Comparison of ENCODE assay signal across 11 cellular contexts in the genomic region with DNA sequence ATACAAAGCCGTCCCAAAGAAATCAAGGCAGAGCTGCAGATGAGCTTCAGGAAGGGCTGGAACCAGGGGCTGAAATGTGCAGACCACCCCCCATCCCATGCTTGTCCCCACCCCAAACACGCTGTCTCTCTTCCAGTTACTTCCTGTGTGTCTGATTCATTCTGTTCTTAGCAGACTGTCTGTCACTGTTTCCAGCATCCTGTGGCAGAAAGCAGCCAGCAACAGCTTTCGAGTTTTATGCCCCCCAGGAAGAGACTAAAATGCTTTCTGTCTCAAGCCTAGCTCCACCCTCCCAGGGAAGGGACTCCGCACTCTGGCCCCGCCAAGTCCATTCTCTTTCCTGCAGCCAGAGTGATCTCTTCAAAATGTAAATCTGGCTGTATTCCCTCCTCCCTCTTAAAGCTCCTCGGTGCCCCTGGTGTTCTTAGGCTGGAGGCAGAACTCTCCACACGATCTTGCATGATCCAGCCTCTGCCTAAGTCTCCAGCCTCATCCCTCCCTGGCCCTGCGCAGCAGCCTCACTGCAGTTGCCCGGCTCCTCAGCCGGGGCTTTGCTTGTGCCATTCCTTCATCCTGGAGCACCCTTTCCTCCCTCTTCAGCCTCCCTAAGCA. TPM values are rescaled to one million over a fixed set of nuclear protein-coding genes. Genes with fewer than 3 reads are reported as not detected.
A peak's percentile ranks its signal among the peaks of the same experiment; 100 is the strongest.
DNase-seq lines count a peak whose midpoint lies in the region; ATAC-seq and TF ChIP-seq lines count a peak whose summit lies in the region.
"Had no signal": no experiment of that assay in that cellular context is flagged by ENCODE, and none has a peak within 500 bp of the region (broad histone marks: within the 10 kb centered on the region; RNA-seq: fewer than 3 reads in every experiment).

No MANE protein-coding gene starts in this region.

- DNase-seq in A172 (ENCODE audit: low spot score) (peak; percentile 88), left lung (no peak), lower leg skin (ENCODE audit: low spot score in 2 of 2) (no peak), RKO (ENCODE audit: low spot score) (no peak)
- DNase-seq: activated B cell treated with CpG ODN at 0.5 μM for 24 hours, NCI-H1694 had no signal

- intact Hi-C loops in left lung (cut with DNase I) (no loop called here), lower leg skin (cut with DNase I; ENCODE audit: low total_unique reads) (no loop called here)

- TF ChIP-seq CTCF in HEK293 (tag by site-specific recombination; IDR thresholded peaks at IDR 0.05) = no peak
- no peak for TF ChIP-seq CTCF in left lung (IDR thresholded peaks at IDR 0.05)
- no peak for TF ChIP-seq CTCF in lower leg skin (IDR thresholded peaks at IDR 0.05)

- H3K27me3 ChIP-seq in left lung = no peaks in the 10 kb centered on the region

- no peak for TF ChIP-seq POLR2A in lower leg skin (IDR thresholded peaks at IDR 0.05)

- ATAC-seq in left lung (peak; percentile 36), GM21529 (IDR thresholded peaks at IDR 0.05; ENCODE audit: unreplicated experiment) (no peak), GM21576 (IDR thresholded peaks at IDR 0.05; ENCODE audit: unreplicated experiment) (no peak)

- no peaks in the 10 kb centered on the region for H3K9me3 ChIP-seq in HEK293 (ENCODE audit: control insufficient read depth, insufficient read depth, low read depth, low read length)
- no peaks in the 10 kb centered on the region for H3K9me3 ChIP-seq in left lung
- H3K9me3 ChIP-seq: HAP-1 had no signal

- H3K27ac ChIP-seq in HEK293 (ENCODE audit: extremely low read depth, low read depth, low read length) = no peak overlapping the region
- H3K27ac ChIP-seq in angular gyrus (ENCODE audit: low read depth, low read length) = peak overlapping the region; percentile 54
- peak overlapping the region; percentile 30 to 50 for H3K27ac ChIP-seq in left lung

- no peak overlapping the region for H3K4me3 ChIP-seq in HEK293 (ENCODE audit: low read depth, low read length)
- no peak overlapping the region for H3K4me3 ChIP-seq in left lung
- no peak overlapping the region for H3K4me3 ChIP-seq in lower leg skin (ENCODE audit: low read depth, poor library complexity, severe bottlenecking)
- H3K4me3 ChIP-seq: HAP-1 had no signal

- POLR2A ChIA-PET in HEK293 (lab: Yijun Ruan, JAX) = no interaction called here

- WGBS in lower leg skin, 2 donors = 17 to 36% methylated on average over 9 to 10 of the region's 10 CpGs

- no peaks in the 10 kb centered on the region for H3K36me3 ChIP-seq in HEK293 (ENCODE audit: control insufficient read depth in 2 of 2, insufficient read depth in 1 of 2, low read length in 2 of 2)
- H3K36me3 ChIP-seq in left lung = peaks cover 0 to 8% of the 10 kb centered on the region in 2 donors
- H3K36me3 ChIP-seq: HAP-1 had no signal

- CTCF ChIA-PET in HEK293 (lab: Yijun Ruan, JAX) = interaction anchor here (1.1 to 2.9 kb wide), 4 partner anchors 10 to 136 kb away, joined by 3 to 12 read pairs (median 4); no protein-coding TSS in a partner anchor

- no peaks in the 10 kb centered on the region for H3K4me1 ChIP-seq in HEK293 (ENCODE audit: control insufficient read depth, insufficient read depth, low read length)
- peaks cover 3 to 50% of the 10 kb centered on the region in 2 donors for H3K4me1 ChIP-seq in left lung
- H3K4me1 ChIP-seq: HAP-1 had no signal

TF ChIP-seq in HEK293, 187 proteins besides CTCF, POLR2A, EP300 and RAD21:
- no peak for TF ChIP-seq ZNF37A (tag by site-specific recombination; IDR thresholded peaks at IDR 0.05)
- no peak for TF ChIP-seq ZNF837 (tag by site-specific recombination; IDR thresholded peaks at IDR 0.05)
- no peak for TF ChIP-seq ZNF175 (tag by site-specific recombination; IDR thresholded peaks at IDR 0.05)
- no peak for TF ChIP-seq ZNF292 (tag by site-specific recombination; IDR thresholded peaks at IDR 0.05; ENCODE audit: borderline replicate concordance, low read depth)
- TF ChIP-seq ZBTB17 (tag by site-specific recombination; IDR thresholded peaks at IDR 0.05) = peak; percentile 44; the same call in 1 of the 2 replicates
- TF ChIP-seq GLIS2 (tag by site-specific recombination; IDR thresholded peaks at IDR 0.05) = 0 out of 2 replicates have a peak, but pooled peaks have one; percentile 13
- TF ChIP-seq SCRT1 (tag by site-specific recombination; IDR thresholded peaks at IDR 0.05; ENCODE audit: borderline replicate concordance) = no peak
- TF ChIP-seq GLIS1 (tag by site-specific recombination; IDR thresholded peaks at IDR 0.05) = peak; percentile 69
- no peak for TF ChIP-seq ZNF114 (tag by site-specific recombination; IDR thresholded peaks at IDR 0.05)
- TF ChIP-seq, protein P1, sequence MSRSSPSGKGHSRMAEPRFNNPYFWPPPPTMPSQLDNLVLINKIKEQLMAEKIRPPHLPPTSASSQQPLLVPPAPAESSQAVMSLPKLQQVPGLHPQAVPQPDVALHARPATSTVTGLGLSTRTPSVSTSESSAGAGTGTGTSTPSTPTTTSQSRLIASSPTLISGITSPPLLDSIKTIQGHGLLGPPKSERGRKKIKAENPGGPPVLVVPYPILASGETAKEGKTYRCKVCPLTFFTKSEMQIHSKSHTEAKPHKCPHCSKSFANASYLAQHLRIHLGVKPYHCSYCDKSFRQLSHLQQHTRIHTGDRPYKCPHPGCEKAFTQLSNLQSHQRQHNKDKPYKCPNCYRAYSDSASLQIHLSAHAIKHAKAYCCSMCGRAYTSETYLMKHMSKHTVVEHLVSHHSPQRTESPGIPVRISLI (tag by site-specific recombination; IDR thresholded peaks at IDR 0.05) = no peak
- TF ChIP-seq, protein P2, sequence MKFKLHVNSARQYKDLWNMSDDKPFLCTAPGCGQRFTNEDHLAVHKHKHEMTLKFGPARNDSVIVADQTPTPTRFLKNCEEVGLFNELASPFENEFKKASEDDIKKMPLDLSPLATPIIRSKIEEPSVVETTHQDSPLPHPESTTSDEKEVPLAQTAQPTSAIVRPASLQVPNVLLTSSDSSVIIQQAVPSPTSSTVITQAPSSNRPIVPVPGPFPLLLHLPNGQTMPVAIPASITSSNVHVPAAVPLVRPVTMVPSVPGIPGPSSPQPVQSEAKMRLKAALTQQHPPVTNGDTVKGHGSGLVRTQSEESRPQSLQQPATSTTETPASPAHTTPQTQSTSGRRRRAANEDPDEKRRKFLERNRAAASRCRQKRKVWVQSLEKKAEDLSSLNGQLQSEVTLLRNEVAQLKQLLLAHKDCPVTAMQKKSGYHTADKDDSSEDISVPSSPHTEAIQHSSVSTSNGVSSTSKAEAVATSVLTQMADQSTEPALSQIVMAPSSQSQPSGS (tag by site-specific recombination; IDR thresholded peaks at IDR 0.05; ENCODE audit: low read depth) = no peak
- no peak for TF ChIP-seq ZBTB21 (tag by site-specific recombination; IDR thresholded peaks at IDR 0.05)
- TF ChIP-seq, protein P3, sequence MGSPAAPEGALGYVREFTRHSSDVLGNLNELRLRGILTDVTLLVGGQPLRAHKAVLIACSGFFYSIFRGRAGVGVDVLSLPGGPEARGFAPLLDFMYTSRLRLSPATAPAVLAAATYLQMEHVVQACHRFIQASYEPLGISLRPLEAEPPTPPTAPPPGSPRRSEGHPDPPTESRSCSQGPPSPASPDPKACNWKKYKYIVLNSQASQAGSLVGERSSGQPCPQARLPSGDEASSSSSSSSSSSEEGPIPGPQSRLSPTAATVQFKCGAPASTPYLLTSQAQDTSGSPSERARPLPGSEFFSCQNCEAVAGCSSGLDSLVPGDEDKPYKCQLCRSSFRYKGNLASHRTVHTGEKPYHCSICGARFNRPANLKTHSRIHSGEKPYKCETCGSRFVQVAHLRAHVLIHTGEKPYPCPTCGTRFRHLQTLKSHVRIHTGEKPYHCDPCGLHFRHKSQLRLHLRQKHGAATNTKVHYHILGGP (tag by site-specific recombination; IDR thresholded peaks at IDR 0.05) = no peak
- TF ChIP-seq ZNF423 (tag by site-specific recombination; IDR thresholded peaks at IDR 0.05) = no peak
- TF ChIP-seq ZNF549 (tag by site-specific recombination; IDR thresholded peaks at IDR 0.05) = no peak

RNA-seq across cellular contexts. Expression of a gene that starts 41.5 kb away (rescaled TPM):
- total RNA-seq in A172 (2014; rRNA removed; shearing (Covaris generic)) = 11.3 and 12.7 TPM in 2 replicates
- 1 to 10 TPM; 5.9 to 6.6 TPM for total RNA-seq in left lung
- total RNA-seq in lower leg skin = 10 to 100 TPM in 2 of 4 donors, 1 to 10 TPM in 2; 6.4 to 19.8 (median 10.1) TPM
- total RNA-seq: activated B cell treated with CpG ODN at 0.5 μM for 24 hours had no signal
